Comparison of ENCODE assay signal across 1 cellular context in genomic region chr7:38929460-38930171, GRCh38.
TF ChIP-seq lines count a peak whose summit lies in the region.

No MANE protein-coding gene starts in this region.

TF ChIP-seq in HCT116, 20 proteins besides CTCF, POLR2A, EP300 and RAD21 (continued from another document):
- TF ChIP-seq, protein P1, sequence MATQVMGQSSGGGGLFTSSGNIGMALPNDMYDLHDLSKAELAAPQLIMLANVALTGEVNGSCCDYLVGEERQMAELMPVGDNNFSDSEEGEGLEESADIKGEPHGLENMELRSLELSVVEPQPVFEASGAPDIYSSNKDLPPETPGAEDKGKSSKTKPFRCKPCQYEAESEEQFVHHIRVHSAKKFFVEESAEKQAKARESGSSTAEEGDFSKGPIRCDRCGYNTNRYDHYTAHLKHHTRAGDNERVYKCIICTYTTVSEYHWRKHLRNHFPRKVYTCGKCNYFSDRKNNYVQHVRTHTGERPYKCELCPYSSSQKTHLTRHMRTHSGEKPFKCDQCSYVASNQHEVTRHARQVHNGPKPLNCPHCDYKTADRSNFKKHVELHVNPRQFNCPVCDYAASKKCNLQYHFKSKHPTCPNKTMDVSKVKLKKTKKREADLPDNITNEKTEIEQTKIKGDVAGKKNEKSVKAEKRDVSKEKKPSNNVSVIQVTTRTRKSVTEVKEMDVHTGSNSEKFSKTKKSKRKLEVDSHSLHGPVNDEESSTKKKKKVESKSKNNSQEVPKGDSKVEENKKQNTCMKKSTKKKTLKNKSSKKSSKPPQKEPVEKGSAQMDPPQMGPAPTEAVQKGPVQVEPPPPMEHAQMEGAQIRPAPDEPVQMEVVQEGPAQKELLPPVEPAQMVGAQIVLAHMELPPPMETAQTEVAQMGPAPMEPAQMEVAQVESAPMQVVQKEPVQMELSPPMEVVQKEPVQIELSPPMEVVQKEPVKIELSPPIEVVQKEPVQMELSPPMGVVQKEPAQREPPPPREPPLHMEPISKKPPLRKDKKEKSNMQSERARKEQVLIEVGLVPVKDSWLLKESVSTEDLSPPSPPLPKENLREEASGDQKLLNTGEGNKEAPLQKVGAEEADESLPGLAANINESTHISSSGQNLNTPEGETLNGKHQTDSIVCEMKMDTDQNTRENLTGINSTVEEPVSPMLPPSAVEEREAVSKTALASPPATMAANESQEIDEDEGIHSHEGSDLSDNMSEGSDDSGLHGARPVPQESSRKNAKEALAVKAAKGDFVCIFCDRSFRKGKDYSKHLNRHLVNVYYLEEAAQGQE (IDR thresholded peaks at IDR 0.05; ENCODE audit: low read depth) = no peak
